8 cellular contexts compared by ENCODE assay signal in the genomic region with DNA sequence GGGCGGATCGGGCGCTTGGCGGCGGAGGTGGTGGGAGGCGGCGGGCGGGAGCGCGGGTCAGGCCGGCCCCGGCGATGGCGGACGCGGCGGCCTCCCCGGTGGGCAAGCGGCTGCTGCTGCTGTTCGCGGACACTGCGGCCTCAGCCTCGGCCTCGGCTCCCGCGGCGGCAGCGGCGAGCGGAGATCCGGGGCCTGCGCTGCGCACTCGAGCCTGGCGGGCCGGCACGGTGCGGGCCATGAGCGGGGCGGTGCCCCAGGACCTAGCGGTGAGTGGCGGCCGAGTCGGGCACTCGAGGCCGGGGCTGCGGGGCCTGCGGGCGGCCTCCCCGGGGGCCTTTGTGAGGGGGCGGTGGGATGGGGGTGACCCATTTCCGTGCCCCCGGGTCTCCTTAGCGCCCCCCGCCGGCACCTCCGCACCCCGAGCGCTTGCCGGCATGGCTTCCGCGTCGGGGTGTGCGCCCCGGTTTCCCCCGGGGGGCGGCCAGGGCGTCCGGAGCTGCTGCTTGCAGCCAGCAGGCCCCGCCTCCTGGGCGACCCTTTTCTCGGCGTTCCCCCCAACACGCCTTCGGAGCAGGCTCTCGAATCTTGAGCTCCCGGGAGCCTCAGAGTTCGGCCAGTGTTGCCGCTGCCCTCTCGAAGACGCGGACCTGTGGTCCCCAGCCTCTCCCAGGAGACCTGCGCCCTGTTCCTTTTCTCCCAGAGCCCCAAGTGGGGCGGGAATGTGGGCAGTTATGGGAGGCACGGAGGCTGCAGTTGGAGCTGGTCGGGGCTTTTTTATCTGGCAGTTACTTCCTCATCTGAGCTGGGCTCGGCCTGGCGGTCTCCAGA. TPM values are rescaled to one million over a fixed set of nuclear protein-coding genes. Genes with fewer than 3 reads are reported as not detected.
DNase-seq lines count a peak whose midpoint lies in the region; ATAC-seq and TF ChIP-seq lines count a peak whose summit lies in the region.

No MANE protein-coding gene starts in this region.

- CTCF ChIA-PET in OCI-LY7 (lab: Charles Lee; ENCODE audit: unreplicated experiment), result interaction anchor here (0.6 to 3.9 kb wide), 10 partner anchors 11 to 140 kb away, joined by 3 to 34 read pairs (median 6); a partner anchor contains a TSS

- H3K36me3 Mint-ChIP-seq in nephron (ENCODE audit: low read depth), result peaks cover 34% of the 10 kb centered on the region
- peaks cover 19% of the 10 kb centered on the region for H3K36me3 Mint-ChIP-seq in stimulated activated naive CD8-positive, alpha-beta T cell treated with anti-CD3 and anti-CD28 coated beads, Interleukin-15, Interleukin-2, amounts not matched to agents 100 ng/mL and 50 ng/mL, for 24 hours (ENCODE audit: low read depth)

- H3K27ac Mint-ChIP-seq in nephron, result peak overlapping the region; percentile 97 to 99 (median 99)
- H3K27ac Mint-ChIP-seq in stimulated activated naive CD8-positive, alpha-beta T cell treated with anti-CD3 and anti-CD28 coated beads, Interleukin-15, Interleukin-2, amounts not matched to agents 100 ng/mL and 50 ng/mL, for 24 hours, result peak overlapping the region; percentile 93

- peaks cover 30% of the 10 kb centered on the region for H3K4me1 Mint-ChIP-seq in nephron
- H3K4me1 Mint-ChIP-seq in stimulated activated naive CD8-positive, alpha-beta T cell treated with anti-CD3 and anti-CD28 coated beads, Interleukin-15, Interleukin-2, amounts not matched to agents 100 ng/mL and 50 ng/mL, for 24 hours (ENCODE audit: low read depth), result peaks cover 52% of the 10 kb centered on the region

- H3K27me3 Mint-ChIP-seq in nephron (ENCODE audit: low read depth), result no peaks in the 10 kb centered on the region
- H3K27me3 Mint-ChIP-seq in stimulated activated naive CD8-positive, alpha-beta T cell treated with anti-CD3 and anti-CD28 coated beads, Interleukin-15, Interleukin-2, amounts not matched to agents 100 ng/mL and 50 ng/mL, for 24 hours, result no peaks in the 10 kb centered on the region

- H3K9me3 Mint-ChIP-seq in nephron, result peaks cover 10% of the 10 kb centered on the region
- H3K9me3 Mint-ChIP-seq in stimulated activated naive CD8-positive, alpha-beta T cell treated with anti-CD3 and anti-CD28 coated beads, Interleukin-15, Interleukin-2, amounts not matched to agents 100 ng/mL and 50 ng/mL, for 24 hours, result peaks cover 6% of the 10 kb centered on the region

- no peaks in the 10 kb centered on the region for H3K9me3 ChIP-seq in OCI-LY7 (ENCODE audit: low read length)

- peaks cover 50% of the 10 kb centered on the region for H3K79me2 ChIP-seq in OCI-LY7 (ENCODE audit: insufficient read depth, low read depth, low read length)

- H3K9me2 ChIP-seq in OCI-LY7 (ENCODE audit: insufficient read depth, low read length), result no peaks in the 10 kb centered on the region

- DNase-seq in AG08395 (ENCODE audit: low spot score) (peak; percentile 43), OCI-LY7 (ENCODE audit: low spot score) (peak; percentile 71), fibroblast of mammary gland (ENCODE audit: low read depth) (peak; percentile 20)
- peak; percentile 78 to 82 for DNase-seq in activated T-cell treated with anti-CD3 and anti-CD28 coated beads, Interleukin-2, amount 50 U/mL, for 48 hours

- peak overlapping the region; percentile 92 to 100 (median 98) for H3K4me3 Mint-ChIP-seq in nephron
- peak overlapping the region; percentile 96 for H3K4me3 Mint-ChIP-seq in stimulated activated naive CD8-positive, alpha-beta T cell treated with anti-CD3 and anti-CD28 coated beads, Interleukin-15, Interleukin-2, amounts not matched to agents 100 ng/mL and 50 ng/mL, for 24 hours

- H3K4me3 ChIP-seq in OCI-LY7 (ENCODE audit: low read depth, low read length, poor library complexity, severe bottlenecking) (peak overlapping the region; percentile 98), fibroblast of mammary gland (ENCODE audit: control insufficient read depth, low read depth, low read length) (peak overlapping the region; percentile 84)

- peak; percentile 53 for TF ChIP-seq CTCF in OCI-LY7 (conservative IDR thresholded peaks at IDR 0.05; ENCODE audit: low read length)
- no peak for TF ChIP-seq CTCF in fibroblast of mammary gland (conservative IDR thresholded peaks at IDR 0.05; ENCODE audit: control insufficient read depth, insufficient read depth, low read depth, low read length)
- TF ChIP-seq CTCF in nephron (IDR thresholded peaks at IDR 0.05; ENCODE audit: unreplicated experiment in 3 of 3), result peak in 1 of 3 experiments; percentile 6

- intact Hi-C loops in OCI-LY7 (cut with micrococcal nuclease; ENCODE audit: unreplicated experiment), result loop anchor here (1.0 to 5.0 kb wide), 3 partner anchors 14 to 189 kb away; a partner anchor contains a TSS

- peaks cover 50% of the 10 kb centered on the region for H3K36me3 ChIP-seq in OCI-LY7 (ENCODE audit: insufficient read depth, low read length)

- no TSS peak for BruUV-seq in OCI-LY7 (replicated peaks; lab: Mats Ljungman, UMichigan)

- H3K27ac ChIP-seq in OCI-LY7 (ENCODE audit: low read depth, low read length, poor library complexity, severe bottlenecking), result peak overlapping the region; percentile 73

- peaks cover 31% of the 10 kb centered on the region for H4K20me1 ChIP-seq in OCI-LY7 (ENCODE audit: insufficient read depth, low read length)

- peak overlapping the region; percentile 35; the same call in 1 of the 2 replicates for H2AFZ ChIP-seq in OCI-LY7 (ENCODE audit: low read length)

- ATAC-seq in GM18867 (IDR thresholded peaks at IDR 0.05; ENCODE audit: unreplicated experiment) (peak; percentile 35), HG03097 (IDR thresholded peaks at IDR 0.05; ENCODE audit: low FRiP score, unreplicated experiment) (peak; percentile 37)

- peak overlapping the region; percentile 90 for H3K4me2 ChIP-seq in OCI-LY7 (ENCODE audit: low read length)

- POLR2A ChIA-PET in OCI-LY7 (lab: Charles Lee), result interaction anchor here (0.5 to 8.4 kb wide), 8 partner anchors 14 to 196 kb away, joined by 3 to 102 read pairs (median 6); a partner anchor contains a TSS

- H3K4me1 ChIP-seq in OCI-LY7 (ENCODE audit: insufficient read depth, low read length, poor library complexity, severe bottlenecking), result peaks cover 19% of the 10 kb centered on the region

RNA-seq across cellular contexts. Expression of a gene that starts 0.5 kb away (rescaled TPM):
- 51.1 and 57.1 TPM in 2 replicates for total RNA-seq in OCI-LY7 (2014; rRNA removed; shearing (Covaris generic))
- total RNA-seq in OCI-LY7 (2022), result 63.6 and 64.8 TPM in 2 replicates

RNA-seq across cellular contexts. Expression of a gene that starts 14.9 kb away (rescaled TPM):
- total RNA-seq in OCI-LY7 (2014; rRNA removed; shearing (Covaris generic)), result 38.4 and 42.3 TPM in 2 replicates
- 46.5 and 47.8 TPM in 2 replicates for total RNA-seq in OCI-LY7 (2022)

RNA-seq across cellular contexts. Expression of a gene that starts 21.3 kb away (rescaled TPM):
- total RNA-seq in OCI-LY7 (2014; rRNA removed; shearing (Covaris generic)), result 19.2 and 21.8 TPM in 2 replicates
- total RNA-seq in OCI-LY7 (2022), result 21.1 and 26.9 TPM in 2 replicates

Comparison
In these comparisons a context has a peak if more than half of its experiments do, and no peak if none do; other contexts are left out.
1. Peak in every context shown above with its lines: DNase-seq, ATAC-seq, H3K4me3 ChIP-seq and H3K27ac ChIP-seq.
2. DNase-seq: peak in every context shown above with its lines; median percentile 80 in activated T-cell treated with anti-CD3 and anti-CD28 coated beads, Interleukin-2, amount 50 U/mL, for 48 hours; 71 in OCI-LY7; 43 in AG08395; 20 in fibroblast of mammary gland.